ENCODE assay signal across 22 cellular contexts in the genomic region with DNA sequence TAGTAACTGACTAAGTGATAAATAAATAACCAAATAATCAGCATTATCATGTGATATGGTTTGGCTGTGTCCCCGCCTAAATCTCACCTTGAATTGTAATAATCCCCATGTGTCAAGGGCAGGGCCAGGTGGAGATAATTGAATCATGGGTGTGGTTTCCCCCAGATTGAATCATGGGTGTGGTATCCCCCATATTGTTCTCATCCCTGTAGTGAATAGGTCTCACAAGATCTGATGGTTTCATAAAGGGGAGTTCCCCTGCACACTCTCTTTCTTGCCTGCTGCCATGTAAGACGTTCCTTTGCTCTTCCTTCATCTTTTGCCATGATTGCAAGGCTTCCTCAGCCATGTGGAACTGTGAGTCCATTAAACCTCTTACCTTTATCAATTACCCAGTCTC.
"Had no signal": no experiment of that assay in that cellular context is flagged by ENCODE, and none has a peak within 500 bp of the region (broad histone marks: within the 10 kb centered on the region; RNA-seq: fewer than 3 reads in every experiment).

No MANE protein-coding gene starts in this region.

- H3K27ac ChIP-seq: SJSA1, SK-N-MC had no signal

- H3K4me1 ChIP-seq: SJSA1 had no signal

- FAIRE-seq: RCC 7860 had no signal

- DNase-seq: KBM-7, MV-4-11, NCI-H1048, NCI-H1105, NCI-H1417, NCI-H1436 treated with DMSO at 0.1 percent for 48 hours, NCI-H1694, NCI-H187 treated with DMSO at 0.1 percent for 48 hours, NCI-H2029 treated with DMSO at 0.1 percent for 48 hours, NCI-H2171 treated with DMSO at 0.1 percent for 48 hours, NCI-H345, NCI-H446 treated with DMSO at 0.1 percent for 48 hours, NCI-H510A treated with DMSO at 0.1 percent for 48 hours, NCI-H526, NCI-H774, Right ventricle myocardium superior, RPMI8226, SIG-M5 had no signal

- H3K4me3 Mint-ChIP-seq: IgD-negative memory B cell had no signal

- H3K27ac Mint-ChIP-seq: IgD-negative memory B cell had no signal

- H3K4me1 Mint-ChIP-seq: IgD-negative memory B cell had no signal

- H3K36me3 ChIP-seq: SJSA1 had no signal

- H3K9me3 ChIP-seq: SJSA1 had no signal

- H3K27me3 ChIP-seq: SJSA1 had no signal

- H3K4me3 ChIP-seq: SJSA1, SK-N-MC had no signal
